Comparison of ENCODE assay signal across 1 cellular context in the genomic region with DNA sequence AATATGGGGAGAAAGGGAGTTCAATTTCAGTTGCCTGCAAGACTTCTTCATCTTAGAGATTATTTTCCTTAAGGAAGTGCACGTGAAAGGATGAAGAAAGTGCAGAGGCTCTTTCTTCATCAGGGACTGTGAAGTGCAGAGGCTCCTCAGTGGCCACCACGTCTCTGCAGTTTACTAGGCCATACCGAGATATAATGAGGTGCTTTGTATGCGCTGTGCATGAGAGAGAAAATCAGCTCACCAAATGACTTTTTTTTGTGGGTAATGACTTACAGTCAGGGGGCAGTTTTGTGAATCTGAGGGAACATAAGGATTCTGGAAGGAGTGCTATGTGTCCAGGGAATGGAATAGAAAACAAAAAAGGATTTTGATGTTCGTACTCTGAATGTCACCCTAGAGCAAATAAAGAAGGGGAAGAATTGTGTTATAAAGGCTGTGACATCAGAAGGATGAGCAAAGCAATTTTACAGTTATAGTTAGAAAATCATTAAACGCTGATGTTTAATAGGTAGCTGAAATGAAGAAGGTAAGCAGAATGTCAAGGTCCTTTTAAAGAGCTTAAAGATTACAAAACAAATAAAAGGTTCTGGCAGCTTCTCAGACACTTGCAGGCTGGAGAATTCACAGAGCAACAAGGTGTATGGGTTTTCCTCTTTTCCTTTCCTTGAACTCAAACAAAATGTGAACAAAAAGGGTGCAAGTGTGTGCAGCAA.
TF ChIP-seq lines count a peak whose summit lies in the region.

No MANE protein-coding gene starts in this region.

TF ChIP-seq in H1, 55 proteins besides CTCF, POLR2A, EP300 and RAD21:
- no peak for TF ChIP-seq PHF8 (conservative IDR thresholded peaks at IDR 0.05; ENCODE audit: low read depth, low read length)
- TF ChIP-seq CREB1 (IDR thresholded peaks at IDR 0.05): no peak
- TF ChIP-seq POLR2AphosphoS5 (IDR thresholded peaks at IDR 0.05; ENCODE audit: low read depth, low read length): no peak
- TF ChIP-seq FOSL1 (IDR thresholded peaks at IDR 0.05; ENCODE audit: insufficient read depth, low read depth, low read length): no peak
- TF ChIP-seq BACH1 (IDR thresholded peaks at IDR 0.05; ENCODE audit: low read length): no peak
- no peak for TF ChIP-seq POU5F1 (IDR thresholded peaks at IDR 0.05; ENCODE audit: low read depth, low read length)
- no peak for TF ChIP-seq ASH2L (IDR thresholded peaks at IDR 0.05; ENCODE audit: low read length)
- TF ChIP-seq JUND (IDR thresholded peaks at IDR 0.05; ENCODE audit: low read length): no peak
- TF ChIP-seq SRF (IDR thresholded peaks at IDR 0.05; ENCODE audit: low read depth, low read length): no peak
- TF ChIP-seq ZNF274 (IDR thresholded peaks at IDR 0.05; ENCODE audit: borderline replicate concordance, extremely low read depth, low read length): no peak
- TF ChIP-seq RBBP5 (IDR thresholded peaks at IDR 0.05; ENCODE audit: borderline replicate concordance, low read depth, low read length): no peak
- TF ChIP-seq TAF7 (optimal IDR thresholded peaks at IDR 0.05; ENCODE audit: borderline replicate concordance, low read depth, low read length): no peak
